In the genomic region with DNA sequence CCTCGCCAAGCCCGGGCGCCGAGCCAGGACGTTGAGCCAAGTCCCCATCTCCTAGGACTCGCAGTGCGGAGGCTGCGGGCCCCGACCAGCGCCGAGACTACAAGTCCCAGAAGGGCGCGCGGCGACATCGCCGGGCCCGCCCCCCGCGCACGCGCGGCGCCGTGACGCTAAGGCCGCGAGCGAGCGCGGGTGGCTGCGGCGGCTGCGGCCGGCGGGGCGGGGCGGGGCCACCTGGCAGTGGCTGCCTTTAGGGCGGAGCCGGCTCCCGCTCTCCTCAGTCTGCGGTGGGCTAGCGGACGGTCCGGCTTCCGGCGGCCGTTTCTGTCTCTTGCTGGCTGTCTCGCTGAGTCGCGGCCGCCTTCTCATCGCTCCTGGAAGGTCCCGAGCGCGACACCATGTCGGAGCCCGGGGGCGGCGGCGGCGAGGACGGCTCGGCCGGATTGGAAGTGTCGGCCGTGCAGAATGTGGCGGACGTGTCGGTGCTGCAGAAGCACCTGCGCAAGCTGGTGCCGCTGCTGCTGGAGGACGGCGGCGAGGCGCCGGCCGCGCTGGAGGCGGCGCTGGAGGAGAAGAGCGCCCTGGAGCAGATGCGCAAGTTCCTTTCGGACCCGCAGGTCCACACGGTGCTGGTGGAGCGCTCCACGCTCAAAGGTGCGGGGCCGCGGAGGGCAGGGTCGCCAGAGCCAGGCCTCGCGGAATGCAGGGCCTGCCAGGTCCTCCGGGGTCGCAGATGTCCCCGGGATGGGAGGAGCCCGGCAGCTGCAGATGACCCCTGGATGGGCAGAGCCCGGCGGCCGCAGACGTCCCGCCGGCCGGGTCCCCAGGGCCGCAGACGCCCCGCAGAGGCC, we compare ENCODE assay signal across 8 cellular contexts. TPM values are rescaled to one million over a fixed set of nuclear protein-coding genes. Genes with fewer than 3 reads are reported as not detected.
DNase-seq lines count a peak whose midpoint lies in the region; ATAC-seq and TF ChIP-seq lines count a peak whose summit lies in the region.

A gene (plus strand): TSS at position 277 of the 848 bp plus-strand sequence. CDS start 119 bp downstream, at position 396.

- H4K20me1 ChIP-seq in IMR-90 (ENCODE audit: insufficient read depth, low read length) (peaks cover 35% of the 10 kb centered on the region), OCI-LY3 (ENCODE audit: insufficient read depth, low read length) (peaks cover 11% of the 10 kb centered on the region; the same call in 1 of the 2 replicates)

- H3K4me1 Mint-ChIP-seq in Calu3 (ENCODE audit: low read depth, unreplicated experiment): peaks cover 47% of the 10 kb centered on the region

- H3K36me3 Mint-ChIP-seq in Calu3 (ENCODE audit: insufficient read depth, unreplicated experiment): peaks cover 32% of the 10 kb centered on the region

- H3K9me3 Mint-ChIP-seq in Calu3 (ENCODE audit: low read depth, unreplicated experiment): no peaks in the 10 kb centered on the region

- peaks cover 0 to 46% of the 10 kb centered on the region in 2 experiments; a peak in 3 of 4 replicates for H3K79me1 ChIP-seq in IMR-90 (ENCODE audit: low read depth in 1 of 2, low read length in 2 of 2)

- peak within 1 kb of the TSS; percentile 74 for H3K4ac ChIP-seq in IMR-90 (ENCODE audit: low read depth, low read length)

- intact Hi-C loops in Calu3 (cut with micrococcal nuclease; ENCODE audit: unreplicated experiment): loop anchor here (10.0 kb wide), 1 partner anchor 60 kb away; no protein-coding TSS in a partner anchor
- intact Hi-C loops in IMR-90 (cut with micrococcal nuclease): loop anchor here (1.0 to 5.0 kb wide), 3 partner anchors 16 to 257 kb away; no protein-coding TSS in a partner anchor

- peak; percentile 70 for ATAC-seq in GM21526 (IDR thresholded peaks at IDR 0.05; ENCODE audit: low FRiP score, unreplicated experiment)
- ATAC-seq in IMR-90 (ENCODE audit: low read depth): peak; percentile 86

- TF ChIP-seq CTCF in Calu3 (IDR thresholded peaks at IDR 0.05; ENCODE audit: unreplicated experiment): no peak
- TF ChIP-seq CTCF in IMR-90 (conservative IDR thresholded peaks at IDR 0.05; ENCODE audit: low read depth, low read length): no peak
- TF ChIP-seq CTCF in OCI-LY3 (IDR thresholded peaks at IDR 0.05; ENCODE audit: low read depth, low read length): no peak

- no peaks in the 10 kb centered on the region for H3K9me3 ChIP-seq in IMR-90 (ENCODE audit: control insufficient read depth, insufficient read depth, low read length)
- H3K9me3 ChIP-seq in OCI-LY3 (ENCODE audit: insufficient read depth, low read length): no peaks in the 10 kb centered on the region
- no peaks in the 10 kb centered on the region for H3K9me3 ChIP-seq in mesodermal cell (ENCODE audit: control insufficient read depth, low read length)

- POLR2A ChIA-PET in IMR-90 (lab: Charles Lee; ENCODE audit: unreplicated experiment): no interaction called here

- peak within 1 kb of the TSS; percentile 66; the same call in 1 of the 3 replicates for H2BK15ac ChIP-seq in IMR-90 (ENCODE audit: low read depth, low read length)

- H3K4me1 ChIP-seq in IMR-90 (ENCODE audit: control insufficient read depth, insufficient read depth, low read length) (peaks cover 11% of the 10 kb centered on the region), OCI-LY3 (ENCODE audit: low read length) (peaks cover 35% of the 10 kb centered on the region), mesodermal cell (ENCODE audit: control insufficient read depth, insufficient read depth, low read length, poor library complexity, severe bottlenecking) (peaks cover 10% of the 10 kb centered on the region)

- H3K27me3 ChIP-seq in IMR-90 (ENCODE audit: control insufficient read depth, insufficient read depth, low read length) (no peaks in the 10 kb centered on the region), OCI-LY3 (ENCODE audit: low read depth, low read length) (no peaks in the 10 kb centered on the region)

- TF ChIP-seq RAD21 in IMR-90 (IDR thresholded peaks at IDR 0.05; ENCODE audit: low read length): no peak

- peak within 1 kb of the TSS; percentile 84 for H2BK5ac ChIP-seq in IMR-90 (ENCODE audit: low read depth, low read length, poor library complexity, severe bottlenecking)

- H3K4me2 ChIP-seq in IMR-90 (ENCODE audit: low read depth, low read length) (peak within 1 kb of the TSS; percentile 100), OCI-LY3 (ENCODE audit: low read length) (peak within 1 kb of the TSS; percentile 89)

- peak; percentile 97 for TF ChIP-seq POLR2A in IMR-90 (IDR thresholded peaks at IDR 0.05; ENCODE audit: low read depth, low read length)

- dilution Hi-C loops in IMR-90 (cut with HindIII; ENCODE audit: low sequenced_read_pairs, unreplicated experiment): no loop called here

- peak within 1 kb of the TSS; percentile 77 for H4K5ac ChIP-seq in IMR-90 (ENCODE audit: low read depth, low read length)

- H2BK120ac ChIP-seq in IMR-90 (ENCODE audit: low read depth, low read length): peak within 1 kb of the TSS; percentile 61

- CTCF ChIA-PET in Calu3 (lab: Charles Lee): no interaction called here
- CTCF ChIA-PET in IMR-90 (lab: Yijun Ruan, JAX): no interaction called here

- H3K14ac ChIP-seq in IMR-90 (replicated peaks; ENCODE audit: low read depth, low read length): peak within 1 kb of the TSS; percentile 94

- no peaks in the 10 kb centered on the region for H3K27me3 Mint-ChIP-seq in Calu3 (ENCODE audit: unreplicated experiment)

- peak within 1 kb of the TSS; percentile 18 for H2BK20ac ChIP-seq in IMR-90 (ENCODE audit: low read depth, low read length)

- in situ Hi-C loops in IMR-90 (cut with MboI; ENCODE audit: low sequenced_read_pairs) (loop anchor here (5.0 to 25.0 kb wide), 2 partner anchors 197 to 348 kb away; a partner anchor contains a TSS), endometrial microvascular endothelial cells (cut with HindIII; ENCODE audit: inconsistent ontology term, low pct_unique_long_range_greater_than_20kb, low sequenced_read_pairs) (no loop called here)

- H4K8ac ChIP-seq in IMR-90 (ENCODE audit: low read depth in 2 of 2, low read length in 2 of 2): peak within 1 kb of the TSS; percentile 55 to 71

- peak within 1 kb of the TSS; percentile 95 for H3K27ac ChIP-seq in IMR-90 (ENCODE audit: insufficient read depth, low read length)
- H3K27ac ChIP-seq in OCI-LY3 (ENCODE audit: low read length): peak within 1 kb of the TSS; percentile 46
- peak within 1 kb of the TSS; percentile 83 for H3K27ac ChIP-seq in mesodermal cell (ENCODE audit: low read depth, low read length, severe bottlenecking)

- peaks cover 16% of the 10 kb centered on the region for H3K9me1 ChIP-seq in IMR-90 (ENCODE audit: insufficient read depth, low read length)

- H2AFZ ChIP-seq in IMR-90 (replicated peaks; ENCODE audit: low read length, poor library complexity) (peak within 1 kb of the TSS; percentile 92), OCI-LY3 (ENCODE audit: low read depth, low read length) (peak within 1 kb of the TSS; percentile 61)

- BruUV-seq in Calu3 (replicated peaks; lab: Mats Ljungman, UMichigan) (TSS peak; percentile 51), IMR-90 (replicated peaks; lab: Mats Ljungman, UMichigan) (no TSS peak)

- peak within 1 kb of the TSS; percentile 73 for H4K91ac ChIP-seq in IMR-90 (ENCODE audit: insufficient read depth, low read depth, low read length)

- H3K4me3 ChIP-seq in IMR-90 (ENCODE audit: insufficient read depth, low read depth, low read length) (peak within 1 kb of the TSS; percentile 99), OCI-LY3 (ENCODE audit: low read length) (peak within 1 kb of the TSS; percentile 95), mesodermal cell (ENCODE audit: extremely low read depth, insufficient read depth, low read length, poor library complexity, severe bottlenecking) (peak within 1 kb of the TSS; percentile 99)

- peak within 1 kb of the TSS; percentile 66 for H2AK5ac ChIP-seq in IMR-90 (ENCODE audit: low read depth, low read length)

- peaks cover 4% of the 10 kb centered on the region for H3K36me3 ChIP-seq in IMR-90 (ENCODE audit: control insufficient read depth, insufficient read depth, low read length)
- H3K36me3 ChIP-seq in OCI-LY3 (replicated peaks; ENCODE audit: low read depth, low read length): peaks cover 7% of the 10 kb centered on the region
- H3K36me3 ChIP-seq in mesodermal cell (ENCODE audit: control insufficient read depth, insufficient read depth, low read length): peaks cover 16% of the 10 kb centered on the region

- peak within 1 kb of the TSS; percentile 61 for H3K27ac Mint-ChIP-seq in Calu3 (ENCODE audit: unreplicated experiment)

- H2AK9ac ChIP-seq in IMR-90 (replicated peaks; ENCODE audit: low read depth, low read length, poor library complexity): peak within 1 kb of the TSS; percentile 96

- H3K23ac ChIP-seq in IMR-90 (ENCODE audit: low read depth, low read length): peak within 1 kb of the TSS; percentile 97

- H3K4me3 Mint-ChIP-seq in Calu3 (ENCODE audit: low read depth, unreplicated experiment): peak within 1 kb of the TSS; percentile 87

- peak within 1 kb of the TSS; percentile 91 for H3K9ac ChIP-seq in IMR-90 (ENCODE audit: low read depth, low read length)
- H3K9ac ChIP-seq in OCI-LY3 (ENCODE audit: low read length): peak within 1 kb of the TSS; percentile 90

- WGBS in IMR-90 (ENCODE audit: extremely low coverage in 2 of 2, insufficient read length in 1 of 2), 2 experiments: 1% methylated on average over 54 of the region's 108 CpGs; no CpG with 5 or more reads in 1 of the 2 experiments
- 0% methylated on average over 82 to 90 of the region's 108 CpGs for WGBS in mesodermal cell (ENCODE audit: insufficient coverage in 2 of 2), 2 experiments

- peak; percentile 93 for DNase-seq in Calu3
- DNase-seq in IMR-90: peak; percentile 94
- DNase-seq in activated CD8-positive, alpha-beta memory T cell treated with anti-CD3 and anti-CD28 coated beads, Interleukin-2, amount 50 U/mL, for 4 hours: peak; percentile 89
- peak; percentile 70 for DNase-seq in stimulated activated CD8-positive, alpha-beta memory T cell treated with anti-CD3 and anti-CD28 coated beads, Interleukin-15, amount 100 ng/mL, for 1 hour (ENCODE audit: low read depth)

- peak within 1 kb of the TSS; percentile 50 for H3K18ac ChIP-seq in IMR-90 (ENCODE audit: low read depth, low read length)

- H3K56ac ChIP-seq in IMR-90 (ENCODE audit: extremely low read depth, insufficient read depth, low read length): peak within 1 kb of the TSS; percentile 37; the same call in 1 of the 2 replicates

- peaks cover 49% of the 10 kb centered on the region for H3K79me2 ChIP-seq in OCI-LY3 (ENCODE audit: low read length)

TF ChIP-seq in IMR-90, 13 proteins besides CTCF, POLR2A, EP300 and RAD21 (continues in another document):
- TF ChIP-seq BHLHE40 (IDR thresholded peaks at IDR 0.05; ENCODE audit: low read depth, low read length): peak; percentile 50; the same call in 1 of the 2 replicates
- TF ChIP-seq SMC3 (IDR thresholded peaks at IDR 0.05; ENCODE audit: low read depth, low read length): no peak
- TF ChIP-seq MXI1 (IDR thresholded peaks at IDR 0.05; ENCODE audit: borderline replicate concordance, low read depth, low read length): 0 out of 2 replicates have a peak, but pooled peaks have one; percentile 23

RNA-seq across cellular contexts. Expression of the gene that starts here (rescaled TPM):
- total RNA-seq in Calu3 (2022): 510 and 529 TPM in 2 replicates
- 612 and 670 TPM in 2 replicates for total RNA-seq in IMR-90 (2012; rRNA removed)
- 221 and 240 TPM in 2 replicates for polyA plus RNA-seq in IMR-90 (2012; rRNA removed)
- 167 and 240 TPM in 2 replicates for polyA plus RNA-seq in IMR-90 (2012; cell fraction: cytosol; rRNA removed)
- polyA plus RNA-seq in IMR-90 (2012; cell fraction: nucleus; rRNA removed; ENCODE audit: low replicate concordance): 278 and 585 TPM in 2 replicates
- total RNA-seq in endometrial microvascular endothelial cells (ENCODE audit: inconsistent ontology term): 435 TPM
- 264 TPM for polyA plus RNA-seq in mesodermal cell (2013, experiment 1 of 2)
- polyA plus RNA-seq in mesodermal cell (2013, experiment 2 of 2): 177 TPM

Comparison
In these comparisons a context has a peak if more than half of its experiments do, and no peak if none do; other contexts are left out.
1. Peak in every context shown above with its lines: DNase-seq, ATAC-seq, H3K4me3 ChIP-seq and H3K27ac ChIP-seq.